In the genomic region with DNA sequence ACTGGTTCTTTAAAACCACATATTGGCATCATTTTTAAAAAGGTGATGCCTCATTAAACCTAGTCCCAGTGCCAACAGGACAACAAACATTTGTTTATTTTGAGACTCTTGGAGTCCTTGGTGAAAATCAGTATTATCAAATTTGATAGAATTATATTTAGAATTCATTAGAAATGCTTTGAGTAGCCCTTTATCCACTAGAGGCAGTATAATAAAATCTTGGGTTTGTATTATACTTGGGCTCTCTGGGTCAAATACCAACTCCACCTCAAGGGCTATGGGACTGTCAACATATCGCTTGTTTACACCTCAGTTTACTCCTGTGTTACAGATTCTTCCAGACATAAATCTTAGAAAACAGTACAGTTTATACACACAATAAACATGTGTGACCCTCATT, we compare ENCODE assay signal across 1 cellular context.
TF ChIP-seq lines count a peak whose summit lies in the region.

No MANE protein-coding gene starts in this region.

TF ChIP-seq in HepG2, 621 proteins besides CTCF, POLR2A, EP300 and RAD21 (continued from another document):
- TF ChIP-seq ZNF709 (CRISPR knock-in tag; IDR thresholded peaks at IDR 0.05) (no peak), AGO1 (IDR thresholded peaks at IDR 0.05; ENCODE audit: low read depth, low read length, poor library complexity, severe bottlenecking) (no peak), MAFF (IDR thresholded peaks at IDR 0.05; ENCODE audit: low read depth, low read length) (no peak), FOXA3 (CRISPR knock-in tag; IDR thresholded peaks at IDR 0.05) (no peak), TARDBP (CRISPR knock-in tag; IDR thresholded peaks at IDR 0.05) (no peak), RCOR2 (CRISPR knock-in tag; IDR thresholded peaks at IDR 0.05) (no peak)
- TF ChIP-seq, protein P1, sequence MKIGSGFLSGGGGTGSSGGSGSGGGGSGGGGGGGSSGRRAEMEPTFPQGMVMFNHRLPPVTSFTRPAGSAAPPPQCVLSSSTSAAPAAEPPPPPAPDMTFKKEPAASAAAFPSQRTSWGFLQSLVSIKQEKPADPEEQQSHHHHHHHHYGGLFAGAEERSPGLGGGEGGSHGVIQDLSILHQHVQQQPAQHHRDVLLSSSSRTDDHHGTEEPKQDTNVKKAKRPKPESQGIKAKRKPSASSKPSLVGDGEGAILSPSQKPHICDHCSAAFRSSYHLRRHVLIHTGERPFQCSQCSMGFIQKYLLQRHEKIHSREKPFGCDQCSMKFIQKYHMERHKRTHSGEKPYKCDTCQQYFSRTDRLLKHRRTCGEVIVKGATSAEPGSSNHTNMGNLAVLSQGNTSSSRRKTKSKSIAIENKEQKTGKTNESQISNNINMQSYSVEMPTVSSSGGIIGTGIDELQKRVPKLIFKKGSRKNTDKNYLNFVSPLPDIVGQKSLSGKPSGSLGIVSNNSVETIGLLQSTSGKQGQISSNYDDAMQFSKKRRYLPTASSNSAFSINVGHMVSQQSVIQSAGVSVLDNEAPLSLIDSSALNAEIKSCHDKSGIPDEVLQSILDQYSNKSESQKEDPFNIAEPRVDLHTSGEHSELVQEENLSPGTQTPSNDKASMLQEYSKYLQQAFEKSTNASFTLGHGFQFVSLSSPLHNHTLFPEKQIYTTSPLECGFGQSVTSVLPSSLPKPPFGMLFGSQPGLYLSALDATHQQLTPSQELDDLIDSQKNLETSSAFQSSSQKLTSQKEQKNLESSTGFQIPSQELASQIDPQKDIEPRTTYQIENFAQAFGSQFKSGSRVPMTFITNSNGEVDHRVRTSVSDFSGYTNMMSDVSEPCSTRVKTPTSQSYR (CRISPR knock-in tag; IDR thresholded peaks at IDR 0.05; ENCODE audit: borderline replicate concordance) = no peak
- TF ChIP-seq, protein P2, sequence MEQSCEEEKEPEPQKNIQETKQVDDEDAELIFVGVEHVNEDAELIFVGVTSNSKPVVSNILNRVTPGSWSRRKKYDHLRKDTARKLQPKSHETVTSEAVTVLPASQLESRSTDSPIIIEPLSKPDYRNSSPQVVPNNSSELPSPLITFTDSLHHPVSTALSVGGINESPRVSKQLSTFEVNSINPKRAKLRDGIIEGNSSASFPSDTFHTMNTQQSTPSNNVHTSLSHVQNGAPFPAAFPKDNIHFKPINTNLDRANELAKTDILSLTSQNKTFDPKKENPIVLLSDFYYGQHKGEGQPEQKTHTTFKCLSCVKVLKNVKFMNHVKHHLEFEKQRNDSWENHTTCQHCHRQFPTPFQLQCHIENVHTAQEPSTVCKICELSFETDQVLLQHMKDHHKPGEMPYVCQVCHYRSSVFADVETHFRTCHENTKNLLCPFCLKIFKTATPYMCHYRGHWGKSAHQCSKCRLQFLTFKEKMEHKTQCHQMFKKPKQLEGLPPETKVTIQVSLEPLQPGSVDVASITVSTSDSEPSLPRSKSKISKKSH (CRISPR knock-in tag; IDR thresholded peaks at IDR 0.05; ENCODE audit: borderline replicate concordance) = no peak
